Comparison of ENCODE assay signal across 11 cellular contexts in the genomic region with DNA sequence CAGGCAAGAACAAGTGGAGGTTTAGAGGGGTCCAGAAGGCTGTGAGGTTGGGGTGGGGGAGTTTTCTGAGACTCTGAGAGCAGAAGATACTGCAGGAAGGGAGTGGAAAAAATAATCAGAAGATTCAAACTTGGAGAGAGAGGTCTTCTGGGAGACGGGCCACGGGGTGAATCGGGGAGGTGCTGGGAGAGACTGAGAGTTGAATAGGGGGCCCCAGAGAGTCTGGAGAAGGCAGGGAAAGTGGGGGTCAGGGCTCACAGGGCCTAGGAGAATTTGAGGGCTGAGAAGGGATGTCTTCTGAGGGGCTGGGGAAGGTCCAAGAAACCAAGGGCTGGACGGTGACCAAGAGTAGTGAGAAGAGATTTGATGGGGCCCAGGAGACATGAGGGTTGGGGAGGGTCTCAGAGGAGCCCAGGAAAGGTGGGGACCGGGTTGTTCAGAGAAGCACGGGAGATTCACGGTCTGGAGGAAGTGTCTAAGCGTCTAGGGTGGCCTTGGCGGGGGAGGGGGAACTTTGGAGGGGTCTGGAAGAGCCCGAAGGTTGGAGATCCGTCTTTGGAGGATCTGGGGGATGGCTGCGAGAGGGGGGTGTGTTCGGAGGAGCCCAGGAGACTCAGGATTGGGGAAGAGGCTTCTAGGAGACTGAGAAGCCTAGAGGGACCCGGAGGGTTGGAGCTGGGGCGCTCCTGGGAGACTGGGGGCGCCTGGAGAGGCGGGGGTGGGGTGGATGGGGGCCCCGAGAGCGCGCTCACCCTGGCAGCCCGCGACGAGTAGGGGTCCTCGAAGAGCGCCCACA. TPM values are rescaled to one million over a fixed set of nuclear protein-coding genes. Genes with fewer than 3 reads are reported as not detected.
A peak's percentile ranks its signal among the peaks of the same experiment; 100 is the strongest.
DNase-seq lines count a peak whose midpoint lies in the region; ATAC-seq and TF ChIP-seq lines count a peak whose summit lies in the region.
"Had no signal": no experiment of that assay in that cellular context is flagged by ENCODE, and none has a peak within 500 bp of the region (broad histone marks: within the 10 kb centered on the region; RNA-seq: fewer than 3 reads in every experiment).

No MANE protein-coding gene starts in this region.

- peaks cover 14% of the 10 kb centered on the region for H4K20me1 ChIP-seq in OCI-LY7 (ENCODE audit: insufficient read depth, low read length)

- TF ChIP-seq CTCF in OCI-LY7 (conservative IDR thresholded peaks at IDR 0.05; ENCODE audit: low read length) (peak; percentile 42; the same call in 1 of the 2 replicates), epithelial cell of proximal tubule (conservative IDR thresholded peaks at IDR 0.05; ENCODE audit: low read depth, low read length) (no peak)

- H3K4me3 Mint-ChIP-seq in activated CD4-positive, alpha-beta T cell treated with anti-CD3 and anti-CD28 coated beads, Interleukin-2, amount 10 ng/mL, durations not matched to agents 24 days and 14 days: peak overlapping the region; percentile 80
- peak overlapping the region; percentile 67 for H3K4me3 Mint-ChIP-seq in stimulated activated effector memory CD8-positive, alpha-beta T cell treated with anti-CD3 and anti-CD28 coated beads, Interleukin-12 subunit alpha, Interleukin-12 subunit beta, amount 100 ng/mL, for 72 hours

- H3K27me3 Mint-ChIP-seq in activated CD4-positive, alpha-beta T cell treated with anti-CD3 and anti-CD28 coated beads, Interleukin-2, amount 10 ng/mL, durations not matched to agents 24 days and 14 days: peaks cover 20% of the 10 kb centered on the region

- H3K4me1 ChIP-seq in OCI-LY7 (ENCODE audit: insufficient read depth, low read length, poor library complexity, severe bottlenecking): peaks cover 43% of the 10 kb centered on the region

- CTCF ChIA-PET in OCI-LY7 (lab: Charles Lee; ENCODE audit: unreplicated experiment): no interaction called here

- H3K27ac ChIP-seq in OCI-LY7 (ENCODE audit: low read depth, low read length, poor library complexity, severe bottlenecking): no peak overlapping the region

- peaks cover 32% of the 10 kb centered on the region for H3K79me2 ChIP-seq in OCI-LY7 (ENCODE audit: insufficient read depth, low read depth, low read length)

- intact Hi-C loops in activated CD4-positive, alpha-beta T cell treated with anti-CD3 and anti-CD28 coated beads, Interleukin-2, amount 10 ng/mL, durations not matched to agents 24 days and 14 days (cut with micrococcal nuclease): loop anchor here (5.0 kb wide), 1 partner anchor 75 kb away; no protein-coding TSS in a partner anchor
- intact Hi-C loops in OCI-LY7 (cut with micrococcal nuclease; ENCODE audit: unreplicated experiment): loop anchor here (2.0 to 10.0 kb wide), 2 partner anchors 75 to 1277 kb away; no protein-coding TSS in a partner anchor

- H3K4me2 ChIP-seq in OCI-LY7 (ENCODE audit: low read length): peak overlapping the region; percentile 81

- peak overlapping the region; percentile 29 for H3K27ac Mint-ChIP-seq in activated CD4-positive, alpha-beta T cell treated with anti-CD3 and anti-CD28 coated beads, Interleukin-2, amount 10 ng/mL, durations not matched to agents 24 days and 14 days
- H3K27ac Mint-ChIP-seq in stimulated activated effector memory CD8-positive, alpha-beta T cell treated with anti-CD3 and anti-CD28 coated beads, Interleukin-12 subunit alpha, Interleukin-12 subunit beta, amount 100 ng/mL, for 72 hours: peak overlapping the region; percentile 76

- no peak for DNase-seq in activated CD4-positive, alpha-beta T cell treated with anti-CD3 and anti-CD28 coated beads, Interleukin-2, amount 10 ng/mL, durations not matched to agents 24 days and 14 days
- no peak for DNase-seq in activated CD4-positive, alpha-beta T cell treated with anti-CD3 and anti-CD28 coated beads, Interleukin-2, amount 50 U/mL, for 4 hours
- DNase-seq in OCI-LY7 (ENCODE audit: low spot score) (no peak), epithelial cell of proximal tubule (ENCODE audit: low read depth) (no peak), SW 1271 (lab: John Stamatoyannopoulos, UW) (no peak), NCI-H226 (no peak), H4 (ENCODE audit: low spot score) (no peak)
- DNase-seq in stimulated activated effector memory CD8-positive, alpha-beta T cell treated with anti-CD3 and anti-CD28 coated beads, Interleukin-12 subunit alpha, Interleukin-12 subunit beta, amount 100 ng/mL, for 72 hours (ENCODE audit: low spot score in 2 of 2): no peak
- DNase-seq: effector CD8-positive, alpha-beta T cell; Kasumi-1 had no signal

- no peak for ATAC-seq in stimulated activated effector memory CD8-positive, alpha-beta T cell treated with anti-CD3 and anti-CD28 coated beads, Interleukin-12 subunit alpha, Interleukin-12 subunit beta, amount 100 ng/mL, for 72 hours
- ATAC-seq: activated CD4-positive, CD25-positive, alpha-beta regulatory T cell treated with anti-CD3 and anti-CD28 coated beads, Interleukin-2, amount 50 U/mL, for 24 hours had no signal

- peaks cover 22% of the 10 kb centered on the region for H3K36me3 ChIP-seq in OCI-LY7 (ENCODE audit: insufficient read depth, low read length)

- no peaks in the 10 kb centered on the region for H3K9me3 Mint-ChIP-seq in activated CD4-positive, alpha-beta T cell treated with anti-CD3 and anti-CD28 coated beads, Interleukin-2, amount 10 ng/mL, durations not matched to agents 24 days and 14 days
- peaks cover 5% of the 10 kb centered on the region for H3K9me3 Mint-ChIP-seq in stimulated activated effector memory CD8-positive, alpha-beta T cell treated with anti-CD3 and anti-CD28 coated beads, Interleukin-12 subunit alpha, Interleukin-12 subunit beta, amount 100 ng/mL, for 72 hours

- H3K36me3 Mint-ChIP-seq in activated CD4-positive, alpha-beta T cell treated with anti-CD3 and anti-CD28 coated beads, Interleukin-2, amount 10 ng/mL, durations not matched to agents 24 days and 14 days (ENCODE audit: low read depth): peaks cover 20% of the 10 kb centered on the region
- peaks cover 45% of the 10 kb centered on the region for H3K36me3 Mint-ChIP-seq in stimulated activated effector memory CD8-positive, alpha-beta T cell treated with anti-CD3 and anti-CD28 coated beads, Interleukin-12 subunit alpha, Interleukin-12 subunit beta, amount 100 ng/mL, for 72 hours

- H3K9me3 ChIP-seq in OCI-LY7 (ENCODE audit: low read length): no peaks in the 10 kb centered on the region

- no TSS peak for BruUV-seq in OCI-LY7 (replicated peaks; lab: Mats Ljungman, UMichigan)

- peaks cover 59% of the 10 kb centered on the region for H3K4me1 Mint-ChIP-seq in activated CD4-positive, alpha-beta T cell treated with anti-CD3 and anti-CD28 coated beads, Interleukin-2, amount 10 ng/mL, durations not matched to agents 24 days and 14 days
- H3K4me1 Mint-ChIP-seq in stimulated activated effector memory CD8-positive, alpha-beta T cell treated with anti-CD3 and anti-CD28 coated beads, Interleukin-12 subunit alpha, Interleukin-12 subunit beta, amount 100 ng/mL, for 72 hours: peaks cover 71% of the 10 kb centered on the region

- peak overlapping the region; percentile 74 for H3K4me3 ChIP-seq in OCI-LY7 (ENCODE audit: low read depth, low read length, poor library complexity, severe bottlenecking)
- H3K4me3 ChIP-seq in epithelial cell of proximal tubule (ENCODE audit: low read depth, low read length): peak overlapping the region; percentile 19

- H3K9me2 ChIP-seq in OCI-LY7 (ENCODE audit: insufficient read depth, low read length): no peaks in the 10 kb centered on the region

- POLR2A ChIA-PET in OCI-LY7 (lab: Charles Lee): no interaction called here

- no peak overlapping the region for H2AFZ ChIP-seq in OCI-LY7 (ENCODE audit: low read length)

RNA-seq across cellular contexts. Expression of a gene that starts 1.5 kb away (rescaled TPM):
- total RNA-seq in activated CD4-positive, alpha-beta T cell treated with anti-CD3 and anti-CD28 coated beads, Interleukin-2, amount 10 ng/mL, durations not matched to agents 24 days and 14 days: 20.3 TPM in 2 replicates
- 7.1 and 7.4 TPM in 2 replicates for total RNA-seq in OCI-LY7 (2014; rRNA removed; shearing (Covaris generic))
- total RNA-seq in OCI-LY7 (2022): 21.7 and 23.4 TPM in 2 replicates
- 0.07 and 0.35 TPM in 2 replicates for total RNA-seq in epithelial cell of proximal tubule
- 0.06 and 0.47 TPM in 2 replicates for total RNA-seq in H4 (2014; rRNA removed; shearing (Covaris generic))

RNA-seq across cellular contexts. Expression of a gene that starts 37.8 kb away (rescaled TPM):
- 13.6 and 18.0 TPM in 2 replicates for total RNA-seq in activated CD4-positive, alpha-beta T cell treated with anti-CD3 and anti-CD28 coated beads, Interleukin-2, amount 10 ng/mL, durations not matched to agents 24 days and 14 days
- 2.6 and 5.7 TPM in 2 replicates for total RNA-seq in OCI-LY7 (2014; rRNA removed; shearing (Covaris generic))
- total RNA-seq in OCI-LY7 (2022): 15.7 and 30.1 TPM in 2 replicates
- total RNA-seq in epithelial cell of proximal tubule: 0.14 and 3.3 TPM in 2 replicates
- total RNA-seq in H4 (2014; rRNA removed; shearing (Covaris generic)): 0.99 TPM in 1 of 2 replicates, not detected in the other

RNA-seq across cellular contexts. Expression of a gene that starts 48.6 kb away (rescaled TPM):
- 81.4 and 84.7 TPM in 2 replicates for total RNA-seq in activated CD4-positive, alpha-beta T cell treated with anti-CD3 and anti-CD28 coated beads, Interleukin-2, amount 10 ng/mL, durations not matched to agents 24 days and 14 days
- 52.8 and 65.7 TPM in 2 replicates for total RNA-seq in OCI-LY7 (2014; rRNA removed; shearing (Covaris generic))
- 41.2 and 53.1 TPM in 2 replicates for total RNA-seq in OCI-LY7 (2022)
- 56.4 and 67.5 TPM in 2 replicates for total RNA-seq in epithelial cell of proximal tubule
- 79.5 and 104 TPM in 2 replicates for total RNA-seq in H4 (2014; rRNA removed; shearing (Covaris generic))

RNA-seq across cellular contexts. Expression of a gene that starts 56.5 kb away (rescaled TPM):
- 188 and 204 TPM in 2 replicates for total RNA-seq in activated CD4-positive, alpha-beta T cell treated with anti-CD3 and anti-CD28 coated beads, Interleukin-2, amount 10 ng/mL, durations not matched to agents 24 days and 14 days
- 147 and 233 TPM in 2 replicates for total RNA-seq in OCI-LY7 (2014; rRNA removed; shearing (Covaris generic))
- total RNA-seq in OCI-LY7 (2022) (119 and 127 TPM in 2 replicates), epithelial cell of proximal tubule (89.4 and 90.6 TPM in 2 replicates)
- 45.8 and 58.6 TPM in 2 replicates for total RNA-seq in H4 (2014; rRNA removed; shearing (Covaris generic))
